In genomic region chr16:90046122-90046970, GRCh38 we compare ENCODE assay signal across 1 cellular context.
TF ChIP-seq lines count a peak whose summit lies in the region.

No MANE protein-coding gene starts in this region.

TF ChIP-seq in HepG2, 621 proteins besides CTCF, POLR2A, EP300 and RAD21 (continued from another document and continues in another):
- TF ChIP-seq, protein P1, sequence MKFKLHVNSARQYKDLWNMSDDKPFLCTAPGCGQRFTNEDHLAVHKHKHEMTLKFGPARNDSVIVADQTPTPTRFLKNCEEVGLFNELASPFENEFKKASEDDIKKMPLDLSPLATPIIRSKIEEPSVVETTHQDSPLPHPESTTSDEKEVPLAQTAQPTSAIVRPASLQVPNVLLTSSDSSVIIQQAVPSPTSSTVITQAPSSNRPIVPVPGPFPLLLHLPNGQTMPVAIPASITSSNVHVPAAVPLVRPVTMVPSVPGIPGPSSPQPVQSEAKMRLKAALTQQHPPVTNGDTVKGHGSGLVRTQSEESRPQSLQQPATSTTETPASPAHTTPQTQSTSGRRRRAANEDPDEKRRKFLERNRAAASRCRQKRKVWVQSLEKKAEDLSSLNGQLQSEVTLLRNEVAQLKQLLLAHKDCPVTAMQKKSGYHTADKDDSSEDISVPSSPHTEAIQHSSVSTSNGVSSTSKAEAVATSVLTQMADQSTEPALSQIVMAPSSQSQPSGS (CRISPR knock-in tag; IDR thresholded peaks at IDR 0.05): no peak
- TF ChIP-seq CBX5 (CRISPR knock-in tag; IDR thresholded peaks at IDR 0.05; ENCODE audit: borderline replicate concordance) (no peak), MYC (CRISPR knock-in tag; IDR thresholded peaks at IDR 0.05; ENCODE audit: borderline replicate concordance) (peak; percentile 25; the same call in 1 of the 2 replicates), SMAD1 (CRISPR knock-in tag; IDR thresholded peaks at IDR 0.05; ENCODE audit: borderline replicate concordance, low read depth) (peak; percentile 2; the same call in 1 of the 2 replicates), ZSCAN22 (CRISPR knock-in tag; IDR thresholded peaks at IDR 0.05) (no peak), SMAD3 (CRISPR knock-in tag; IDR thresholded peaks at IDR 0.05) (no peak), SUZ12 (IDR thresholded peaks at IDR 0.05; ENCODE audit: low read depth, low read length) (no peak), KDM2A (CRISPR knock-in tag; IDR thresholded peaks at IDR 0.05; ENCODE audit: borderline replicate concordance, low read depth) (peak; percentile 93; the same call in 1 of the 2 replicates), ARID3A (IDR thresholded peaks at IDR 0.05; ENCODE audit: low read depth, low read length) (no peak), RXRA (CRISPR knock-in tag; IDR thresholded peaks at IDR 0.05) (no peak), ZNF326 (CRISPR knock-in tag; IDR thresholded peaks at IDR 0.05; ENCODE audit: borderline replicate concordance) (no peak; the same call in 1 of the 2 replicates), YY1 (IDR thresholded peaks at IDR 0.05; ENCODE audit: insufficient read depth, insufficient replicate concordance, low read depth, low read length) (peak; percentile 83), GABPA (IDR thresholded peaks at IDR 0.05; ENCODE audit: low read depth, low read length) (no peak), GABPA (CRISPR knock-in tag; IDR thresholded peaks at IDR 0.05; ENCODE audit: low read depth) (no peak), ZNF83 (CRISPR knock-in tag; IDR thresholded peaks at IDR 0.05; ENCODE audit: borderline replicate concordance) (peak; percentile 8; the same call in 1 of the 2 replicates), ZSCAN12 (CRISPR knock-in tag; IDR thresholded peaks at IDR 0.05) (no peak), AGO1 (IDR thresholded peaks at IDR 0.05; ENCODE audit: low read depth, low read length, poor library complexity, severe bottlenecking) (peak; percentile 17), MATR3 (CRISPR knock-in tag; IDR thresholded peaks at IDR 0.05) (no peak), PITX1 (CRISPR knock-in tag; IDR thresholded peaks at IDR 0.05) (no peak), MLXIP (CRISPR knock-in tag; IDR thresholded peaks at IDR 0.05; ENCODE audit: borderline replicate concordance) (no peak), CC2D1A (CRISPR knock-in tag; IDR thresholded peaks at IDR 0.05) (peak; percentile 63; the same call in 1 of the 2 replicates), ZNF253 (CRISPR knock-in tag; IDR thresholded peaks at IDR 0.05; ENCODE audit: borderline replicate concordance) (no peak), ZBTB34 (CRISPR knock-in tag; IDR thresholded peaks at IDR 0.05) (no peak), ZNF652 (CRISPR knock-in tag; IDR thresholded peaks at IDR 0.05; ENCODE audit: borderline replicate concordance, low read depth) (no peak), CENPT (CRISPR knock-in tag; IDR thresholded peaks at IDR 0.05; ENCODE audit: low read depth) (no peak), ZBTB46 (CRISPR knock-in tag; IDR thresholded peaks at IDR 0.05; ENCODE audit: borderline replicate concordance) (0 out of 2 replicates have a peak, but pooled peaks have one; percentile 66), SRY (CRISPR knock-in tag; IDR thresholded peaks at IDR 0.05) (no peak), POLR2G (IDR thresholded peaks at IDR 0.05; ENCODE audit: low read depth, low read length) (0 out of 2 replicates have a peak, but pooled peaks have one; percentile 10), ZNF230 (CRISPR knock-in tag; IDR thresholded peaks at IDR 0.05) (no peak), SOX6 (IDR thresholded peaks at IDR 0.05) (no peak), SOX6 (CRISPR knock-in tag; IDR thresholded peaks at IDR 0.05) (no peak), BRF2 (CRISPR knock-in tag; IDR thresholded peaks at IDR 0.05) (no peak), ZSCAN20 (CRISPR knock-in tag; IDR thresholded peaks at IDR 0.05; ENCODE audit: borderline replicate concordance) (no peak), MEIS1 (CRISPR knock-in tag; IDR thresholded peaks at IDR 0.05; ENCODE audit: borderline replicate concordance) (0 out of 2 replicates have a peak, but pooled peaks have one; percentile 26), ZNF691 (CRISPR knock-in tag; IDR thresholded peaks at IDR 0.05; ENCODE audit: borderline replicate concordance, low read depth) (no peak), CBX2 (IDR thresholded peaks at IDR 0.05; ENCODE audit: low read depth, low read length) (no peak), CBX2 (CRISPR knock-in tag; IDR thresholded peaks at IDR 0.05; ENCODE audit: low read depth) (peak; percentile 46; the same call in 1 of the 2 replicates), ZBTB44 (CRISPR knock-in tag; IDR thresholded peaks at IDR 0.05) (no peak), CBFB (CRISPR knock-in tag; IDR thresholded peaks at IDR 0.05) (0 out of 2 replicates have a peak, but pooled peaks have one; percentile 16), RBM22 (optimal IDR thresholded peaks at IDR 0.05; ENCODE audit: low read length) (peak; percentile 25)
- TF ChIP-seq, protein P2, sequence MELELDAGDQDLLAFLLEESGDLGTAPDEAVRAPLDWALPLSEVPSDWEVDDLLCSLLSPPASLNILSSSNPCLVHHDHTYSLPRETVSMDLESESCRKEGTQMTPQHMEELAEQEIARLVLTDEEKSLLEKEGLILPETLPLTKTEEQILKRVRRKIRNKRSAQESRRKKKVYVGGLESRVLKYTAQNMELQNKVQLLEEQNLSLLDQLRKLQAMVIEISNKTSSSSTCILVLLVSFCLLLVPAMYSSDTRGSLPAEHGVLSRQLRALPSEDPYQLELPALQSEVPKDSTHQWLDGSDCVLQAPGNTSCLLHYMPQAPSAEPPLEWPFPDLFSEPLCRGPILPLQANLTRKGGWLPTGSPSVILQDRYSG (CRISPR knock-in tag; IDR thresholded peaks at IDR 0.05): no peak
- TF ChIP-seq, protein P3, sequence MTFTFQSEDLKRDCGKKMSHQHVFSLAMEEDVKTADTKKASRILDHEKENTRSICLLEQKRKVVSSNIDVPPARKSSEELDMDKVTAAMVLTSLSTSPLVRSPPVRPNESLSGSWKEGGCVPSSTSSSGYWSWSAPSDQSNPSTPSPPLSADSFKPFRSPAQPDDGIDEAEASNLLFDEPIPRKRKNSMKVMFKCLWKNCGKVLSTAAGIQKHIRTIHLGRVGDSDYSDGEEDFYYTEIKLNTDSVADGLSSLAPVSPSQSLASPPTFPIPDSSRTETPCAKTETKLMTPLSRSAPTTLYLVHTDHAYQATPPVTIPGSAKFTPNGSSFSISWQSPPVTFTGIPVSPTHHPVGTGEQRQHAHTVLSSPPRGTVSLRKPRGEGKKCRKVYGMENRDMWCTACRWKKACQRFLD (CRISPR knock-in tag; IDR thresholded peaks at IDR 0.05; ENCODE audit: borderline replicate concordance): no peak
- TF ChIP-seq, protein P4, sequence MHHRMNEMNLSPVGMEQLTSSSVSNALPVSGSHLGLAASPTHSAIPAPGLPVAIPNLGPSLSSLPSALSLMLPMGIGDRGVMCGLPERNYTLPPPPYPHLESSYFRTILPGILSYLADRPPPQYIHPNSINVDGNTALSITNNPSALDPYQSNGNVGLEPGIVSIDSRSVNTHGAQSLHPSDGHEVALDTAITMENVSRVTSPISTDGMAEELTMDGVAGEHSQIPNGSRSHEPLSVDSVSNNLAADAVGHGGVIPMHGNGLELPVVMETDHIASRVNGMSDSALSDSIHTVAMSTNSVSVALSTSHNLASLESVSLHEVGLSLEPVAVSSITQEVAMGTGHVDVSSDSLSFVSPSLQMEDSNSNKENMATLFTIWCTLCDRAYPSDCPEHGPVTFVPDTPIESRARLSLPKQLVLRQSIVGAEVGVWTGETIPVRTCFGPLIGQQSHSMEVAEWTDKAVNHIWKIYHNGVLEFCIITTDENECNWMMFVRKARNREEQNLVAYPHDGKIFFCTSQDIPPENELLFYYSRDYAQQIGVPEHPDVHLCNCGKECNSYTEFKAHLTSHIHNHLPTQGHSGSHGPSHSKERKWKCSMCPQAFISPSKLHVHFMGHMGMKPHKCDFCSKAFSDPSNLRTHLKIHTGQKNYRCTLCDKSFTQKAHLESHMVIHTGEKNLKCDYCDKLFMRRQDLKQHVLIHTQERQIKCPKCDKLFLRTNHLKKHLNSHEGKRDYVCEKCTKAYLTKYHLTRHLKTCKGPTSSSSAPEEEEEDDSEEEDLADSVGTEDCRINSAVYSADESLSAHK (CRISPR knock-in tag; IDR thresholded peaks at IDR 0.05; ENCODE audit: borderline replicate concordance): no peak
- TF ChIP-seq, protein P5, sequence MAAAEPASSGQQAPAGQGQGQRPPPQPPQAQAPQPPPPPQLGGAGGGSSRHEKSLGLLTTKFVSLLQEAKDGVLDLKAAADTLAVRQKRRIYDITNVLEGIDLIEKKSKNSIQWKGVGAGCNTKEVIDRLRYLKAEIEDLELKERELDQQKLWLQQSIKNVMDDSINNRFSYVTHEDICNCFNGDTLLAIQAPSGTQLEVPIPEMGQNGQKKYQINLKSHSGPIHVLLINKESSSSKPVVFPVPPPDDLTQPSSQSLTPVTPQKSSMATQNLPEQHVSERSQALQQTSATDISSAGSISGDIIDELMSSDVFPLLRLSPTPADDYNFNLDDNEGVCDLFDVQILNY (CRISPR knock-in tag; conservative IDR thresholded peaks at IDR 0.05): no peak
